Comparison of ENCODE assay signal across 8 cellular contexts in genomic region chr7:151080522-151081169, GRCh38. TPM values are rescaled to one million over a fixed set of nuclear protein-coding genes. Genes with fewer than 3 reads are reported as not detected.
DNase-seq lines count a peak whose midpoint lies in the region; ATAC-seq, FAIRE-seq and TF ChIP-seq lines count a peak whose summit lies in the region.

Gene FASTK, minus strand, starts transcription at chr7:151080809. Its CDS starts 43 bp downstream, at chr7:151080766.

- H3K4me3 ChIP-seq in heart left ventricle (peak within 1 kb of the TSS; percentile 72 to 99 (median 94)), upper lobe of left lung (peak within 1 kb of the TSS; percentile 70 to 99 (median 88))

- peak; percentile 83 for ATAC-seq in HG02798 (IDR thresholded peaks at IDR 0.05; ENCODE audit: poor library complexity, unreplicated experiment)
- ATAC-seq in heart left ventricle: peak; percentile 78 to 84 (median 82)
- ATAC-seq in upper lobe of left lung (ENCODE audit: low FRiP score in 2 of 2): peak; percentile 91 to 94

- 1% methylated on average over 40 to 66 of the region's 66 CpGs for WGBS in adipose tissue, 3 donors
- WGBS in heart left ventricle, 4 donors: 1 to 2% (median 1%) methylated on average over 52 to 66 of the region's 66 CpGs
- 3% methylated on average over 31 of the region's 66 CpGs; no CpG with 5 or more reads in 1 of the 2 donors for WGBS in upper lobe of left lung, 2 donors

- intact Hi-C loops in heart left ventricle (cut with DNase I): loop anchor here in 4 of 10 donors (1.0 to 2.0 kb wide), 3 partner anchors 20 to 22 kb away; partner anchors contain the start of gene SLC4A2 (in 2 of the 4)
- intact Hi-C loops in posterior vena cava (cut with DNase I): no loop called here

- TF ChIP-seq CTCF in heart left ventricle (IDR thresholded peaks at IDR 0.05): no peak
- peak in 2 of 6 experiments; percentile 13 to 21 for TF ChIP-seq CTCF in upper lobe of left lung (IDR thresholded peaks at IDR 0.05)

- no peak within 1 kb of the TSS for H3K27ac ChIP-seq in adipose tissue (ENCODE audit: low read depth, low read length)
- peak within 1 kb of the TSS; percentile 85 to 99 (median 94) for H3K27ac ChIP-seq in heart left ventricle
- peak within 1 kb of the TSS; percentile 94 to 97 (median 96) for H3K27ac ChIP-seq in upper lobe of left lung

- TF ChIP-seq EP300 in upper lobe of left lung (IDR thresholded peaks at IDR 0.05): no peak

- TF ChIP-seq POLR2A in GM12891 (IDR thresholded peaks at IDR 0.05; ENCODE audit: low read depth, low read length) (peak; percentile 84), heart left ventricle (IDR thresholded peaks at IDR 0.05) (peak in 1 of 2 donors; percentile 86), upper lobe of left lung (IDR thresholded peaks at IDR 0.05) (peak in 3 of 4 donors; percentile 62 to 77 (median 74))

- H3K9me3 ChIP-seq in heart left ventricle (no peaks in the 10 kb centered on the region), upper lobe of left lung (no peaks in the 10 kb centered on the region)

- H3K4me1 ChIP-seq in heart left ventricle (peaks cover 20 to 76% (median 59%) of the 10 kb centered on the region in 12 donors), upper lobe of left lung (peaks cover 42 to 62% (median 52%) of the 10 kb centered on the region in 4 donors)

- FAIRE-seq in GM12891 (lab: Jason Lieb, UNC): peak; percentile 90

- H3K27me3 ChIP-seq in heart left ventricle: no peaks in the 10 kb centered on the region
- no peaks in the 10 kb centered on the region for H3K27me3 ChIP-seq in upper lobe of left lung

- DNase-seq in GM12891 (ENCODE audit: insufficient read length, low spot score) (peak; percentile 98), NCI-H146 (lab: John Stamatoyannopoulos, UW) (peak; percentile 89), T-helper 1 cell (peak; percentile 82 to 89 (median 86)), heart left ventricle (peak; percentile 92 to 96 (median 94)), posterior vena cava (ENCODE audit: low spot score) (peak; percentile 97), upper lobe of left lung (peak; percentile 95 to 96)

- H3K36me3 ChIP-seq in heart left ventricle: peaks cover 0 to 18% (median 9%) of the 10 kb centered on the region in 9 donors
- H3K36me3 ChIP-seq in upper lobe of left lung: peaks cover 0 to 25% (median 10%) of the 10 kb centered on the region in 4 donors

TF ChIP-seq in GM12891, 5 proteins besides CTCF, POLR2A, EP300 and RAD21:
- no peak; the same call in 1 of the 2 replicates for TF ChIP-seq POU2F2 (IDR thresholded peaks at IDR 0.05; ENCODE audit: low read depth, low read length)
- peak; percentile 81 for TF ChIP-seq POLR2AphosphoS5 (IDR thresholded peaks at IDR 0.05; ENCODE audit: low read depth, low read length)
- no peak for TF ChIP-seq SPI1 (IDR thresholded peaks at IDR 0.05; ENCODE audit: low read depth, low read length)
- no peak for TF ChIP-seq PAX5 (IDR thresholded peaks at IDR 0.05; ENCODE audit: insufficient read depth, low read length, severe bottlenecking)
- TF ChIP-seq TAF1 (IDR thresholded peaks at IDR 0.05; ENCODE audit: low read depth, low read length): peak; percentile 89
TF ChIP-seq in GM12891: peak in this region for 2.

RNA-seq across cellular contexts. Expression of gene FASTK, which starts in this region (rescaled TPM):
- 58.3 TPM for polyA plus RNA-seq in GM12891 (2012; ENCODE audit: low read depth, missing spikeins)
- polyA plus RNA-seq in adipose tissue (100 to 1,000 TPM in 1 of 3 donors, 10 to 100 TPM in 2; 53.0 to 104 (median 91.8) TPM), heart left ventricle (100 to 1,000 TPM in 1 of 2 donors, 10 to 100 TPM in 1; 75.7 to 168 TPM)
- total RNA-seq in heart left ventricle (100 to 1,000 TPM in 2 of 9 donors, 10 to 100 TPM in 7; 59.9 to 124 (median 77.7) TPM), posterior vena cava (10 to 100 TPM; 35.5 to 56.3 TPM), upper lobe of left lung (100 to 1,000 TPM in 1 of 6 donors, 10 to 100 TPM in 5; 54.3 to 136 (median 78.0) TPM)
